In genomic region chr14:64986578-64987571, GRCh38 we compare ENCODE assay signal across 8 cellular contexts. TPM values are rescaled to one million over a fixed set of nuclear protein-coding genes. Genes with fewer than 3 reads are reported as not detected.
A peak's percentile ranks its signal among the peaks of the same experiment; 100 is the strongest.
DNase-seq lines count a peak whose midpoint lies in the region; TF ChIP-seq lines count a peak whose summit lies in the region.

Gene FNTB, plus strand, starts transcription at chr14:64986895. Its CDS starts 59 bp downstream, at chr14:64986954.

- TF ChIP-seq CTCF in Loucy (conservative IDR thresholded peaks at IDR 0.05; ENCODE audit: low read length) (peak; percentile 91), fibroblast of the aortic adventitia (IDR thresholded peaks at IDR 0.05; ENCODE audit: insufficient read depth, low read length) (peak; percentile 79), nephron (IDR thresholded peaks at IDR 0.05; ENCODE audit: unreplicated experiment in 3 of 3) (peak; percentile 66 to 81 (median 66))

- H4K20me1 ChIP-seq in Loucy (ENCODE audit: insufficient read depth, low read length, poor library complexity, severe bottlenecking): no peaks in the 10 kb centered on the region

- peaks cover 5% of the 10 kb centered on the region; the same call in 1 of the 2 replicates for H3F3A ChIP-seq in Loucy (ENCODE audit: low read depth)

- peaks cover 48% of the 10 kb centered on the region for H3K4me1 ChIP-seq in Loucy (ENCODE audit: insufficient read depth, low read length, poor library complexity, severe bottlenecking)

- peaks cover 25% of the 10 kb centered on the region for H3K27me3 Mint-ChIP-seq in nephron (ENCODE audit: low read depth)
- H3K27me3 Mint-ChIP-seq in stimulated activated naive CD8-positive, alpha-beta T cell treated with anti-CD3 and anti-CD28 coated beads, Interleukin-15, Interleukin-2, amounts not matched to agents 100 ng/mL and 50 ng/mL, for 24 hours: peaks cover 8% of the 10 kb centered on the region

- in situ Hi-C loops in G401 (cut with HindIII; ENCODE audit: low sequenced_read_pairs): no loop called here

- DNase-seq in G401 (ENCODE audit: low spot score) (peak; percentile 97), H7 (peak; percentile 93), fibroblast of the aortic adventitia (ENCODE audit: low read depth) (peak; percentile 97)
- peak; percentile 89 for DNase-seq in activated effector memory CD4-positive, alpha-beta T cell treated with Interleukin-2 at 50 U/mL for 16 hours

- no peaks in the 10 kb centered on the region for H3K9me2 ChIP-seq in Loucy (replicated peaks; ENCODE audit: low read depth, low read length)

- H3K9me3 Mint-ChIP-seq in nephron: no peaks in the 10 kb centered on the region
- no peaks in the 10 kb centered on the region for H3K9me3 Mint-ChIP-seq in stimulated activated naive CD8-positive, alpha-beta T cell treated with anti-CD3 and anti-CD28 coated beads, Interleukin-15, Interleukin-2, amounts not matched to agents 100 ng/mL and 50 ng/mL, for 24 hours

- H2AFZ ChIP-seq in Loucy (ENCODE audit: low read length): peak within 1 kb of the TSS; percentile 83

- H3K9me3 ChIP-seq in Loucy (ENCODE audit: insufficient read depth, low read depth, low read length): no peaks in the 10 kb centered on the region

- H3K36me3 ChIP-seq in H7 (replicated peaks; ENCODE audit: control insufficient read depth, insufficient read depth, low read length): no peaks in the 10 kb centered on the region
- no peaks in the 10 kb centered on the region for H3K36me3 ChIP-seq in Loucy (ENCODE audit: insufficient read depth, low read length)

- peak within 1 kb of the TSS; percentile 86 for H3K4me2 ChIP-seq in Loucy (ENCODE audit: low read depth, low read length, poor library complexity, severe bottlenecking)

- H3K4me3 Mint-ChIP-seq in nephron: peak within 1 kb of the TSS; percentile 93 to 96 (median 95)
- H3K4me3 Mint-ChIP-seq in stimulated activated naive CD8-positive, alpha-beta T cell treated with anti-CD3 and anti-CD28 coated beads, Interleukin-15, Interleukin-2, amounts not matched to agents 100 ng/mL and 50 ng/mL, for 24 hours: peak within 1 kb of the TSS; percentile 94

- H3K4me3 ChIP-seq in H7 (ENCODE audit: insufficient read depth, low read depth, low read length) (peak within 1 kb of the TSS; percentile 61), Loucy (ENCODE audit: low read length, poor library complexity, severe bottlenecking) (peak within 1 kb of the TSS; percentile 80), fibroblast of the aortic adventitia (ENCODE audit: low read depth, low read length) (peak within 1 kb of the TSS; percentile 99)

- peak; percentile 88 for TF ChIP-seq POLR2A in Raji (IDR thresholded peaks at IDR 0.05; ENCODE audit: insufficient read depth, low read depth, low read length)

- H3K36me3 Mint-ChIP-seq in nephron (ENCODE audit: low read depth): no peaks in the 10 kb centered on the region
- H3K36me3 Mint-ChIP-seq in stimulated activated naive CD8-positive, alpha-beta T cell treated with anti-CD3 and anti-CD28 coated beads, Interleukin-15, Interleukin-2, amounts not matched to agents 100 ng/mL and 50 ng/mL, for 24 hours (ENCODE audit: low read depth): peaks cover 11% of the 10 kb centered on the region

- H3K4me1 Mint-ChIP-seq in nephron: peaks cover 15% of the 10 kb centered on the region
- peaks cover 49% of the 10 kb centered on the region for H3K4me1 Mint-ChIP-seq in stimulated activated naive CD8-positive, alpha-beta T cell treated with anti-CD3 and anti-CD28 coated beads, Interleukin-15, Interleukin-2, amounts not matched to agents 100 ng/mL and 50 ng/mL, for 24 hours (ENCODE audit: low read depth)

- H3K27me3 ChIP-seq in H7 (ENCODE audit: control insufficient read depth, insufficient read depth, low read length) (no peaks in the 10 kb centered on the region), Loucy (ENCODE audit: insufficient read depth, low read length, poor library complexity, severe bottlenecking) (no peaks in the 10 kb centered on the region)

- peak within 1 kb of the TSS; percentile 89 to 96 (median 96) for H3K27ac Mint-ChIP-seq in nephron
- H3K27ac Mint-ChIP-seq in stimulated activated naive CD8-positive, alpha-beta T cell treated with anti-CD3 and anti-CD28 coated beads, Interleukin-15, Interleukin-2, amounts not matched to agents 100 ng/mL and 50 ng/mL, for 24 hours: peak within 1 kb of the TSS; percentile 99

- peak within 1 kb of the TSS; percentile 87 for H3K9ac ChIP-seq in Loucy (ENCODE audit: low read depth, low read length, poor library complexity, severe bottlenecking)

- H3K79me2 ChIP-seq in Loucy (ENCODE audit: insufficient read depth, low read length): peaks cover 45% of the 10 kb centered on the region

RNA-seq across cellular contexts. Expression of gene FNTB, which starts in this region (rescaled TPM):
- 8.0 and 8.7 TPM in 2 replicates for total RNA-seq in G401 (2014; rRNA removed; shearing (Covaris generic))
- 10.5 and 11.4 TPM in 2 replicates for total RNA-seq in H7 (2014; rRNA removed; shearing (Covaris generic))
- total RNA-seq in fibroblast of the aortic adventitia (ENCODE audit: low replicate concordance): 5.6 and 19.3 TPM in 2 replicates

Comparison
In these comparisons a context has a peak if more than half of its experiments do, and no peak if none do; other contexts are left out.
1. Peak in every context shown above with its lines: DNase-seq and H3K4me3 ChIP-seq.